Comparison of ENCODE assay signal across 11 cellular contexts in genomic region chr16:78005881-78006280, GRCh38. TPM values are rescaled to one million over a fixed set of nuclear protein-coding genes. Genes with fewer than 3 reads are reported as not detected.
DNase-seq lines count a peak whose midpoint lies in the region; ATAC-seq, FAIRE-seq and TF ChIP-seq lines count a peak whose summit lies in the region.
"Had no signal": no experiment of that assay in that cellular context is flagged by ENCODE, and none has a peak within 500 bp of the region (broad histone marks: within the 10 kb centered on the region; RNA-seq: fewer than 3 reads in every experiment).

No MANE protein-coding gene starts in this region.

- POLR2A ChIA-PET in H1 (lab: Charles Lee; ENCODE audit: partially characterized antibody): no interaction called here

- no peaks in the 10 kb centered on the region for H3K79me2 ChIP-seq in H1 (ENCODE audit: control insufficient read depth in 1 of 2, insufficient read depth in 2 of 2, low read length in 2 of 2)

- H3K14ac ChIP-seq in H1 (ENCODE audit: insufficient read length): no peak overlapping the region

- H2AK5ac ChIP-seq in H1 (ENCODE audit: low read depth, low read length): no peak overlapping the region

- no peak overlapping the region for H3K56ac ChIP-seq in H1 (replicated peaks; ENCODE audit: insufficient read length, low read depth, low read length)

- peak; percentile 22 for DNase-seq in BE2C
- no peak for DNase-seq in GM06990 (ENCODE audit: extremely low read depth, insufficient read length)
- DNase-seq in NB4 (ENCODE audit: low read depth): peak; percentile 50
- DNase-seq in H1 (ENCODE audit: low read depth in 1 of 2, low spot score in 2 of 2): peak in 1 of 2 experiments; percentile 65
- DNase-seq in MV-4-11 (lab: John Stamatoyannopoulos, UW): no peak
- DNase-seq in NCI-H510A (lab: John Stamatoyannopoulos, UW): no peak
- DNase-seq: NCI-H226 had no signal

- H3K4me2 ChIP-seq in H1 (ENCODE audit: insufficient read depth in 1 of 2, low read depth in 2 of 2, low read length in 2 of 2): no peak overlapping the region

- no peak overlapping the region for H4K91ac ChIP-seq in H1 (replicated peaks; ENCODE audit: insufficient read length, low read length)

- no peak overlapping the region for H3K4ac ChIP-seq in H1 (replicated peaks; ENCODE audit: insufficient read length, low read depth, low read length)

- H2BK120ac ChIP-seq in H1 (replicated peaks; ENCODE audit: low read depth, low read length): no peak overlapping the region

- TF ChIP-seq EP300 in H1 (IDR thresholded peaks at IDR 0.05; ENCODE audit: borderline replicate concordance in 1 of 2, low read depth in 2 of 2, low read length in 2 of 2): no peak

- H4K20me1 ChIP-seq in H1 (replicated peaks in 1 of 2; ENCODE audit: control insufficient read depth in 1 of 2, insufficient read depth in 2 of 2, low read length in 2 of 2): no peaks in the 10 kb centered on the region

- H3K4me1 ChIP-seq in BE2C: no peaks in the 10 kb centered on the region
- no peaks in the 10 kb centered on the region; a peak in 1 of 7 replicates for H3K4me1 ChIP-seq in H1 (replicated peaks in 1 of 4; ENCODE audit: control insufficient read depth in 3 of 4, insufficient read depth in 4 of 4, low read length in 3 of 4)

- H3K27me3 ChIP-seq in BE2C (no peaks in the 10 kb centered on the region), GM06990 (replicated peaks; ENCODE audit: control insufficient read depth, insufficient read depth, low read length) (no peaks in the 10 kb centered on the region; the same call in 1 of the 2 replicates), H1 (replicated peaks in 1 of 4; ENCODE audit: control insufficient read depth in 3 of 4, extremely low read depth in 1 of 4, insufficient read depth in 3 of 4, low read length in 3 of 4) (no peaks in the 10 kb centered on the region; a peak in 1 of 7 replicates)

- ATAC-seq in HG03280 (IDR thresholded peaks at IDR 0.05; ENCODE audit: unreplicated experiment) (no peak), GM19035 (IDR thresholded peaks at IDR 0.05; ENCODE audit: unreplicated experiment) (no peak)
- ATAC-seq: activated naive CD4-positive, alpha-beta T cell treated with anti-CD3 and anti-CD28 coated beads, Interleukin-2, amount 50 U/mL, for 72 hours; stimulated activated memory B cell treated with anti-CD40 and anti-IgM and Interleukin-4, amounts not matched to agents 10 μg/mL and 1 μg/mL and 100 μg/mL, for 72 hours had no signal

- TF ChIP-seq CTCF in BE2C (IDR thresholded peaks at IDR 0.05; ENCODE audit: low read depth, low read length) (peak; percentile 30), GM06990 (IDR thresholded peaks at IDR 0.05; ENCODE audit: insufficient read depth, low read length, poor library complexity, severe bottlenecking) (peak; percentile 57), NB4 (IDR thresholded peaks at IDR 0.05; ENCODE audit: low read depth, low read length) (peak; percentile 74), H1 (IDR thresholded peaks at IDR 0.05; ENCODE audit: control extremely low read depth in 1 of 3, insufficient read depth in 1 of 3, low read depth in 1 of 3, low read length in 3 of 3) (peak in 2 of 3 experiments; percentile 45 to 49; a peak in 3 of 4 replicates)

- no peak overlapping the region for H2AFZ ChIP-seq in H1 (ENCODE audit: low read length)

- H2BK20ac ChIP-seq in H1 (ENCODE audit: low read length): 0 out of 2 replicates have a peak overlapping the region, but pooled peaks have one; percentile 28

- H2BK12ac ChIP-seq in H1 (ENCODE audit: low read depth, low read length): no peak overlapping the region

- H4K8ac ChIP-seq in H1 (ENCODE audit: extremely low read depth, insufficient read depth, low read length): no peak overlapping the region

- H2BK15ac ChIP-seq in H1 (ENCODE audit: low read length): no peak overlapping the region

- no peak for FAIRE-seq in H1 (lab: Jason Lieb, UNC)

- H3K23me2 ChIP-seq in H1 (ENCODE audit: low read depth, low read length): no peaks in the 10 kb centered on the region

- H2BK5ac ChIP-seq in H1 (ENCODE audit: low read depth, low read length): no peak overlapping the region

- H3K4me3 ChIP-seq in BE2C (ENCODE audit: low read depth, low read length) (no peak overlapping the region), GM06990 (replicated peaks; ENCODE audit: low read depth, low read length) (no peak overlapping the region), NB4 (ENCODE audit: low read depth, low read length) (no peak overlapping the region), H1 (ENCODE audit: extremely low read depth in 1 of 4, insufficient read depth in 2 of 4, low read depth in 3 of 4, low read length in 4 of 4) (no peak overlapping the region)

- 73% methylated on average over 5 of the region's 5 CpGs; no CpG with 5 or more reads in 1 of the 2 experiments for WGBS in H1 (ENCODE audit: extremely low coverage in 1 of 2, insufficient coverage in 1 of 2, insufficient read length in 1 of 2, insufficient replicate concordance in 2 of 2, low coverage in 1 of 2, low lambda C conversion rate in 2 of 2, missing lambda C conversion rate in 1 of 2), 2 experiments

- H3K18ac ChIP-seq in H1 (ENCODE audit: extremely low read depth, low read length): no peak overlapping the region

- CTCF ChIA-PET in H1 (lab: Charles Lee; ENCODE audit: partially characterized antibody): interaction anchor here (0.7 to 9.1 kb wide), 5 partner anchors 15 to 49 kb away, joined by 3 to 218 read pairs (median 5); no protein-coding TSS in a partner anchor

- H3K23ac ChIP-seq in H1 (ENCODE audit: insufficient read length): no peak overlapping the region

- peak; percentile 44 to 60 for TF ChIP-seq RAD21 in H1 (IDR thresholded peaks at IDR 0.05 in 1 of 2, conservative IDR thresholded peaks at IDR 0.05 in 1 of 2; ENCODE audit: low read depth in 2 of 2, low read length in 2 of 2)

- no peaks in the 10 kb centered on the region for H3K9me3 ChIP-seq in BE2C
- no peaks in the 10 kb centered on the region for H3K9me3 ChIP-seq in H1 (ENCODE audit: insufficient read depth in 2 of 2, low read depth in 1 of 2, low read length in 1 of 2)

- H3K36me3 ChIP-seq in BE2C: no peaks in the 10 kb centered on the region
- no peaks in the 10 kb centered on the region for H3K36me3 ChIP-seq in GM06990 (ENCODE audit: control insufficient read depth, insufficient read depth, low read length)
- no peaks in the 10 kb centered on the region for H3K36me3 ChIP-seq in H1 (ENCODE audit: control insufficient read depth in 2 of 4, insufficient read depth in 4 of 4, low read length in 3 of 4)

- no peaks in the 10 kb centered on the region for H3K79me1 ChIP-seq in H1 (ENCODE audit: low read depth, low read length)

- H3K27ac ChIP-seq in H1 (ENCODE audit: low read depth, low read length): no peak overlapping the region

- no peak for TF ChIP-seq POLR2A in NB4 (IDR thresholded peaks at IDR 0.05; ENCODE audit: extremely low read depth, insufficient read length)
- TF ChIP-seq POLR2A in H1 (IDR thresholded peaks at IDR 0.05; ENCODE audit: control extremely low read depth in 1 of 2, low read depth in 2 of 2, low read length in 2 of 2): no peak

- H4K5ac ChIP-seq in H1 (ENCODE audit: insufficient read length, low read depth, low read length): no peak overlapping the region

- H3K9ac ChIP-seq in H1 (replicated peaks in 1 of 4; ENCODE audit: extremely low read depth in 1 of 4, low read depth in 3 of 4, low read length in 3 of 4): no peak overlapping the region

RNA-seq across cellular contexts. Expression of gene CLEC3A, which starts 16.5 kb away (rescaled TPM):
- not detected for polyA plus RNA-seq in BE2C (2012; ENCODE audit: insufficient read depth, insufficient read length, low read depth)
- total RNA-seq in H1 (2021; fragmentation: NEBNext Ultra II Directional; extraction: Animal tissue kit (Norgen Biotek cat#: 25700)): not detected in 2 replicates
- polyA plus RNA-seq in H1 (2011; rRNA removed): not detected in 2 replicates
- polyA plus RNA-seq in H1 (2011; cell fraction: cytosol; rRNA removed): not detected
- polyA plus RNA-seq in H1 (2011; cell fraction: nucleus; rRNA removed): 0.17 TPM
- not detected in 4 replicates for polyA plus RNA-seq in H1 (2012, experiment 1 of 2)
- polyA plus RNA-seq in H1 (2012, experiment 2 of 2): not detected
- 0.06 TPM for polyA plus RNA-seq in H1 (2013, experiment 1 of 2)
- not detected for polyA plus RNA-seq in H1 (2013, experiment 2 of 2)
- polyA minus RNA-seq in H1 (2011; rRNA and poly(A)+ RNA removed): not detected in 2 replicates
- polyA minus RNA-seq in H1 (2011; cell fraction: cytosol; rRNA and poly(A)+ RNA removed): not detected
- not detected for polyA minus RNA-seq in H1 (2011; cell fraction: nucleus; rRNA and poly(A)+ RNA removed)
- total RNA-seq: activated naive CD4-positive, alpha-beta T cell treated with anti-CD3 and anti-CD28 coated beads, Interleukin-2, amount 50 U/mL, for 72 hours had no signal

Comparison
In these comparisons a context has a peak if more than half of its experiments do, and no peak if none do; other contexts are left out.
1. DNase-seq: peak in BE2C (single experiment) and NB4 (single experiment); none in GM06990 (single experiment), MV-4-11 (single experiment) and NCI-H510A (single experiment).
2. Peak in every context shown above with its lines, with median percentiles within 50 percentile points of each other: CTCF ChIP-seq.